ENCODE assay signal across 1 cellular context in genomic region chr13:28316129-28316528, GRCh38.
TF ChIP-seq lines count a peak whose summit lies in the region.

No MANE protein-coding gene starts in this region.

TF ChIP-seq in GM23338, 12 proteins besides CTCF, POLR2A, EP300 and RAD21:
- TF ChIP-seq ETS1 (IDR thresholded peaks at IDR 0.05) (no peak), ZNF114 (CRISPR knock-in tag; IDR thresholded peaks at IDR 0.05) (no peak), POLR2AphosphoS5 (IDR thresholded peaks at IDR 0.05; ENCODE audit: low read depth) (no peak), CREB1 (CRISPR knock-in tag; IDR thresholded peaks at IDR 0.05; ENCODE audit: low read depth) (no peak), ZNF462 (CRISPR knock-in tag; IDR thresholded peaks at IDR 0.05) (no peak), EZH2 (IDR thresholded peaks at IDR 0.05; ENCODE audit: low read depth, unreplicated experiment) (no peak), NANOG (IDR thresholded peaks at IDR 0.05; ENCODE audit: borderline replicate concordance) (no peak), JUNB (IDR thresholded peaks at IDR 0.05; ENCODE audit: unreplicated experiment) (no peak), EZH2phosphoT487 (IDR thresholded peaks at IDR 0.05; ENCODE audit: unreplicated experiment) (no peak), STAT1 (IDR thresholded peaks at IDR 0.05; ENCODE audit: unreplicated experiment) (no peak), ZNF331 (CRISPR knock-in tag; IDR thresholded peaks at IDR 0.05; ENCODE audit: low read depth) (no peak), REST (IDR thresholded peaks at IDR 0.05; ENCODE audit: unreplicated experiment) (no peak)
